13 cellular contexts compared by ENCODE assay signal in the genomic region with DNA sequence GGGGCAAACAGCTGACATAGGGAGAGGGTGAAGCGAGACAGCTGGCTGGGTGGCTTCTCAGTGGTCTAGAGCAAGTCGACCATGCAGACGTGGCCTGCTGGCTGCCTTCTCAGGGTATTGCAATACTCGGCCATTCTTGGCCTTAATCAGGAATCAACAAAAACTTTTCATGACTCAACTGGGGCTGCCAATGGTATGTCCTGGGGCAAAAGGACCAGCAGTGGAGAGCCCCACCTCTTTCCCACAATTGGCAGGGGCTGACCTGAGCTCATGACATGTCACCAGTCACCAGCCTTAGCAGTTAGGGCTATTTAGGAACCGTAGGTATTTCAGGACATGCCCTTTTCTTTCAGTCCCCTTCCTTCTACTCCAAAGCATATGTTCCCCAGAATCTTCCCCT. TPM values are rescaled to one million over a fixed set of nuclear protein-coding genes. Genes with fewer than 3 reads are reported as not detected.
"Had no signal": no experiment of that assay in that cellular context is flagged by ENCODE, and none has a peak within 500 bp of the region (broad histone marks: within the 10 kb centered on the region; RNA-seq: fewer than 3 reads in every experiment).

No MANE protein-coding gene starts in this region.

- H3K36me3 ChIP-seq: uterus had no signal

- H3K27ac ChIP-seq: dorsolateral prefrontal cortex, esophagus squamous epithelium, heart left ventricle, skin epidermis, uterus had no signal

- H3K9me3 ChIP-seq: esophagus squamous epithelium, heart left ventricle, thyroid gland, uterus had no signal

- H3K27me3 ChIP-seq: esophagus squamous epithelium, heart left ventricle, thyroid gland, uterus had no signal

- ATAC-seq: activated T-cell treated with anti-CD3 and anti-CD28 coated beads, Interleukin-2, amount 50 U/mL, for 72 hours had no signal

- DNase-seq: activated CD4-positive, alpha-beta T cell treated with anti-CD3 and anti-CD28 coated beads, Interleukin-2, amount 50 U/mL, for 48 hours; activated CD4-positive, CD25-positive, alpha-beta regulatory T cell treated with anti-CD3 and anti-CD28 coated beads, Interleukin-2, amount 50 U/mL, for 72 hours; activated gamma-delta T cell treated with Interleukin-2 at 50 U/mL for 16 hours; activated naive CD8-positive, alpha-beta T cell treated with anti-CD3 and anti-CD28 coated beads for 36 hours; activated T-cell treated with anti-CD3 and anti-CD28 coated beads, Interleukin-2, amount 50 U/mL, for 72 hours; dorsolateral prefrontal cortex; esophagus squamous epithelium; foreskin melanocyte; heart left ventricle; naive B cell; thyroid gland; uterus had no signal

- H3K4me3 ChIP-seq: dorsolateral prefrontal cortex, esophagus squamous epithelium, heart left ventricle, skin epidermis, thyroid gland, uterus had no signal

RNA-seq across cellular contexts. Expression of gene PLA2R1, which starts 19.1 kb away (rescaled TPM):
- total RNA-seq: activated naive CD8-positive, alpha-beta T cell treated with anti-CD3 and anti-CD28 coated beads for 36 hours; activated T-cell treated with anti-CD3 and anti-CD28 coated beads, Interleukin-2, amount 50 U/mL, for 72 hours had no signal
